Comparison of ENCODE assay signal across 13 cellular contexts in genomic region chr10:103849212-103849877, GRCh38. TPM values are rescaled to one million over a fixed set of nuclear protein-coding genes. Genes with fewer than 3 reads are reported as not detected.
DNase-seq lines count a peak whose midpoint lies in the region; ATAC-seq and TF ChIP-seq lines count a peak whose summit lies in the region.
"Had no signal": no experiment of that assay in that cellular context is flagged by ENCODE, and none has a peak within 500 bp of the region (broad histone marks: within the 10 kb centered on the region; RNA-seq: fewer than 3 reads in every experiment).

No MANE protein-coding gene starts in this region.

- no peak for ATAC-seq in HG03025 (IDR thresholded peaks at IDR 0.05; ENCODE audit: low FRiP score, unreplicated experiment)
- ATAC-seq in HG02852 (IDR thresholded peaks at IDR 0.05; ENCODE audit: unreplicated experiment) = no peak

- TF ChIP-seq POLR2A in thyroid gland (IDR thresholded peaks at IDR 0.05) = no peak

- no peaks in the 10 kb centered on the region for H3K9me3 ChIP-seq in mucosa of stomach (ENCODE audit: control insufficient read depth, low read length)
- no peaks in the 10 kb centered on the region for H3K9me3 ChIP-seq in thyroid gland
- H3K9me3 ChIP-seq: Caco-2 had no signal

- intact Hi-C loops in thyroid gland (cut with DNase I) = no loop called here

- H3K4me3 ChIP-seq in coronary artery (peak overlapping the region; percentile 55), mucosa of stomach (ENCODE audit: low read length) (no peak overlapping the region), thyroid gland (replicated peaks in 1 of 3) (no peak overlapping the region)

- H3K4me1 ChIP-seq in mucosa of stomach (ENCODE audit: control insufficient read depth, insufficient read depth, low read length) (peaks cover 76% of the 10 kb centered on the region), thyroid gland (peaks cover 0 to 41% of the 10 kb centered on the region in 2 donors)

- WGBS in thyroid gland, 2 donors = 76 to 82% methylated on average over 8 to 10 of the region's 10 CpGs

- TF ChIP-seq CTCF in coronary artery (IDR thresholded peaks at IDR 0.05) (no peak), thyroid gland (IDR thresholded peaks at IDR 0.05) (no peak)

- H3K9ac ChIP-seq in mucosa of stomach (ENCODE audit: low read length) = peak overlapping the region; percentile 2

- H3K36me3 ChIP-seq in mucosa of stomach (ENCODE audit: control insufficient read depth, insufficient read depth, low read length) = no peaks in the 10 kb centered on the region
- H3K36me3 ChIP-seq in thyroid gland = no peaks in the 10 kb centered on the region

- H3K27me3 ChIP-seq in mucosa of stomach (ENCODE audit: control insufficient read depth, insufficient read depth, low read length) (no peaks in the 10 kb centered on the region), thyroid gland (no peaks in the 10 kb centered on the region)

- peak; percentile 62 for DNase-seq in NCI-H69 (lab: John Stamatoyannopoulos, UW)
- DNase-seq in coronary artery (ENCODE audit: low spot score) = no peak
- no peak for DNase-seq in thyroid gland
- DNase-seq in NCI-H2081 treated with DMSO at 0.1 percent for 48 hours (lab: John Stamatoyannopoulos, UW) = no peak
- DNase-seq: activated T-cell treated with anti-CD3 and anti-CD28 coated beads, Interleukin-2, amount 50 U/mL, for 24 hours; anterior cingulate cortex; NCI-H2227 treated with DMSO at 0.1 percent for 48 hours; RPMI8226; stimulated activated CD8-positive, alpha-beta memory T cell treated with anti-CD3 and anti-CD28 coated beads, Interleukin-4, amount 100 ng/mL, for 48 hours had no signal

- peak overlapping the region; percentile 63 to 86 for H3K27ac ChIP-seq in coronary artery
- peak overlapping the region in 2 of 3 donors; percentile 28 to 31 for H3K27ac ChIP-seq in thyroid gland

RNA-seq across cellular contexts. Expression of gene SH3PXD2A, which starts 6.0 kb away (rescaled TPM):
- 10 to 100 TPM in 2 of 4 donors, 1 to 10 TPM in 2; 9.4 to 20.6 (median 11.2) TPM for total RNA-seq in thyroid gland
